ENCODE assay signal across 1 cellular context in genomic region chr6:28816909-28817807, GRCh38.
TF ChIP-seq lines count a peak whose summit lies in the region.

No MANE protein-coding gene starts in this region.

TF ChIP-seq in HEK293, 187 proteins besides CTCF, POLR2A, EP300 and RAD21 (continued from another document and continues in another):
- TF ChIP-seq PRDM10 (tag by site-specific recombination; IDR thresholded peaks at IDR 0.05) (peak; percentile 43), YY2 (tag by site-specific recombination; IDR thresholded peaks at IDR 0.05) (no peak), ZNF692 (tag by site-specific recombination; IDR thresholded peaks at IDR 0.05) (peak; percentile 52; the same call in 1 of the 2 replicates), ZNF639 (tag by site-specific recombination; IDR thresholded peaks at IDR 0.05) (peak; percentile 21; the same call in 1 of the 2 replicates), INSM2 (tag by site-specific recombination; IDR thresholded peaks at IDR 0.05) (0 out of 2 replicates have a peak, but pooled peaks have one; percentile 21), ZFHX2 (tag by site-specific recombination; conservative IDR thresholded peaks at IDR 0.05) (0 out of 2 replicates have a peak, but pooled peaks have one; percentile 46), ZNF324 (tag by site-specific recombination; IDR thresholded peaks at IDR 0.05) (peak; percentile 73; the same call in 1 of the 2 replicates), ZNF660 (tag by site-specific recombination; IDR thresholded peaks at IDR 0.05) (peak; percentile 94), ZBTB48 (tag by site-specific recombination; IDR thresholded peaks at IDR 0.05) (0 out of 2 replicates have a peak, but pooled peaks have one; percentile 44), ZXDB (tag by site-specific recombination; IDR thresholded peaks at IDR 0.05) (peak; percentile 37; the same call in 1 of the 2 replicates), ZBTB17 (tag by site-specific recombination; IDR thresholded peaks at IDR 0.05) (peak; percentile 64), TSHZ1 (tag by site-specific recombination; IDR thresholded peaks at IDR 0.05; ENCODE audit: borderline replicate concordance) (no peak), ZNF561 (tag by site-specific recombination; IDR thresholded peaks at IDR 0.05; ENCODE audit: borderline replicate concordance) (peak; percentile 85; the same call in 1 of the 2 replicates), ZBTB8A (tag by site-specific recombination; IDR thresholded peaks at IDR 0.05) (peak; percentile 73; the same call in 1 of the 2 replicates), ZNF366 (tag by site-specific recombination; conservative IDR thresholded peaks at IDR 0.05) (peak; percentile 86), ZNF449 (tag by site-specific recombination; IDR thresholded peaks at IDR 0.05) (peak; percentile 21; the same call in 1 of the 2 replicates), ZNF416 (tag by site-specific recombination; IDR thresholded peaks at IDR 0.05) (no peak), ZNF510 (tag by site-specific recombination; IDR thresholded peaks at IDR 0.05; ENCODE audit: insufficient replicate concordance) (peak; percentile 98), ZNF335 (tag by site-specific recombination; conservative IDR thresholded peaks at IDR 0.05) (peak; percentile 79), ZNF580 (tag by site-specific recombination; IDR thresholded peaks at IDR 0.05) (peak; percentile 90), ZNF350 (tag by site-specific recombination; IDR thresholded peaks at IDR 0.05) (no peak), ZNF10 (tag by site-specific recombination; IDR thresholded peaks at IDR 0.05) (0 out of 2 replicates have a peak, but pooled peaks have one; percentile 37), ZNF701 (tag by site-specific recombination; IDR thresholded peaks at IDR 0.05) (0 out of 2 replicates have a peak, but pooled peaks have one; percentile 22), GFI1B (tag by site-specific recombination; IDR thresholded peaks at IDR 0.05) (no peak), ZNF76 (tag by site-specific recombination; IDR thresholded peaks at IDR 0.05; ENCODE audit: borderline replicate concordance, low read depth) (peak; percentile 28; the same call in 1 of the 2 replicates), ZSCAN30 (tag by site-specific recombination; IDR thresholded peaks at IDR 0.05) (peak; percentile 87), PBX3 (CRISPR knock-in tag; IDR thresholded peaks at IDR 0.05) (no peak), ZNF600 (tag by site-specific recombination; IDR thresholded peaks at IDR 0.05) (0 out of 2 replicates have a peak, but pooled peaks have one; percentile 35), ZNF426 (tag by site-specific recombination; IDR thresholded peaks at IDR 0.05) (no peak), ZEB2 (tag by site-specific recombination; IDR thresholded peaks at IDR 0.05) (peak; percentile 62; the same call in 1 of the 2 replicates), SETDB1 (IDR thresholded peaks at IDR 0.05; ENCODE audit: insufficient read length, low read length) (no peak), GLIS2 (tag by site-specific recombination; IDR thresholded peaks at IDR 0.05) (no peak), ZNF768 (tag by site-specific recombination; IDR thresholded peaks at IDR 0.05) (0 out of 2 replicates have a peak, but pooled peaks have one; percentile 4), ZBTB6 (tag by site-specific recombination; IDR thresholded peaks at IDR 0.05) (peak; percentile 24; the same call in 1 of the 2 replicates), ZNF843 (tag by site-specific recombination; IDR thresholded peaks at IDR 0.05) (0 out of 2 replicates have a peak, but pooled peaks have one; percentile 21), EGR2 (tag by site-specific recombination; IDR thresholded peaks at IDR 0.05; ENCODE audit: low read depth) (peak; percentile 44; the same call in 1 of the 2 replicates), ZNF24 (tag by site-specific recombination; IDR thresholded peaks at IDR 0.05) (peak; percentile 29; the same call in 1 of the 2 replicates), ZNF610 (tag by site-specific recombination; IDR thresholded peaks at IDR 0.05; ENCODE audit: borderline replicate concordance) (peak; percentile 57; the same call in 1 of the 2 replicates), ZNF558 (tag by site-specific recombination; IDR thresholded peaks at IDR 0.05) (peak; percentile 49; the same call in 1 of the 2 replicates), ZNF292 (tag by site-specific recombination; IDR thresholded peaks at IDR 0.05; ENCODE audit: borderline replicate concordance, low read depth) (no peak), ZNF169 (tag by site-specific recombination; IDR thresholded peaks at IDR 0.05) (no peak), ZNF544 (tag by site-specific recombination; IDR thresholded peaks at IDR 0.05) (no peak), ZBTB21 (tag by site-specific recombination; IDR thresholded peaks at IDR 0.05) (0 out of 2 replicates have a peak, but pooled peaks have one; percentile 24)
